ENCODE assay signal across 8 cellular contexts in the genomic region with DNA sequence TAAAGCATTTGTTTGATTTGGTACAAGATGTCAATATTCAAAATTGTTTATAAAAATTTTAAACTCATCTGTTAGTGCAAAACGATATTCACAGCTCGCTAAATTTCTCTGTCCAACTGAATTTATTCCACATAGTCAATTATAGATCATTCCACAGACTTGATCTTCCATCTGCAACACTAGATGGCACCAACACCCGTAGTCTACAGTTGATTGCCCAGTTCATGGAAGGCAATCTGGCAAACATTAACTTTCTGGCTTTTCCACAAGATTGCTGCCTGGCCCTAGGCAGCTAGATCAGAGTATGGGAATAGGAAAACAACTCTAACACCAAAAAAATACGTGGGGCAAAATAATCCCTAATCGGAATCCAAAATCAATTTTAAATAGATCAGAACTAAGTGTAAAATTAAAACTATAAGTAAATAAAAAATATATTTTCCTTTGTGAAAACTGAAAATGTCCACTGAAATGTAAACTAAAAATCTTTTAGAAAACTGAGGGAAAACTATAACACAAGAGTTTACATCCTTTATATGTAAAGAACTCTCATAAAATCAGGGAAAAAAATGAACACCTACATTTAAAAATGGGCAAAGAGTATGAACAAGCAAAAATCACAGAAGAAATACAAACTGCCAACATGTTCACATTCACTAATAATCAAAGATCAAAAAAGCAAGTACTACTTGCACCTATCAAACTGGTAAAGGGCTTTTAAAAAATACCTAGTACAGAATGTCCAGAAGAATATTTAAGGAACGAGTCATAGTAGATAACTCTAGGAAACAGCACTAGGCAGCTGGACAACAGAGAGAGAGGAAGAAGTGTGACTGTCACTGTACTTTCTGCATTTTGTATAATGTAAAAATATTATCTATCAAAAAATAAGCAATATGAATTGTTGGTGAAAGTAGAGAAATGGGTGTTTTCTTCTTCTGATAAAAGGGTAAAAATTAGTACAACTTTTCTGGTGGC. TPM values are rescaled to one million over a fixed set of nuclear protein-coding genes. Genes with fewer than 3 reads are reported as not detected.
DNase-seq lines count a peak whose midpoint lies in the region; ATAC-seq, FAIRE-seq and TF ChIP-seq lines count a peak whose summit lies in the region.

No MANE protein-coding gene starts in this region.

- no peak overlapping the region for H3K4me3 Mint-ChIP-seq in naive thymus-derived CD8-positive, alpha-beta T cell

- peaks cover 66% of the 10 kb centered on the region for H3K4me1 ChIP-seq in vagina

- H3K27ac Mint-ChIP-seq in naive thymus-derived CD8-positive, alpha-beta T cell = peak overlapping the region in 3 of 10 donors; percentile 4 to 74 (median 37)

- TF ChIP-seq POLR2A in erythroblast (IDR thresholded peaks at IDR 0.05; ENCODE audit: low read length) = no peak
- no peak for TF ChIP-seq POLR2A in vagina (IDR thresholded peaks at IDR 0.05)

- ATAC-seq in naive thymus-derived CD8-positive, alpha-beta T cell = peak; percentile 25 to 41

- peak; percentile 93 for FAIRE-seq in A204.1 (lab: Jason Lieb, UNC)

- H3K9me3 ChIP-seq in WERI-Rb-1 (ENCODE audit: severe bottlenecking) (no peaks in the 10 kb centered on the region), vagina (no peaks in the 10 kb centered on the region)

- H3K36me3 ChIP-seq in WERI-Rb-1 (peaks cover 18% of the 10 kb centered on the region), vagina (no peaks in the 10 kb centered on the region)

- peak; percentile 66 for TF ChIP-seq CTCF in WERI-Rb-1 (IDR thresholded peaks at IDR 0.05; ENCODE audit: low read depth, low read length)
- peak; percentile 29 to 50 (median 37) for TF ChIP-seq CTCF in vagina (IDR thresholded peaks at IDR 0.05)

- no peak overlapping the region for H3K4me3 ChIP-seq in WERI-Rb-1 (ENCODE audit: low read depth, low read length)
- H3K4me3 ChIP-seq in vagina = no peak overlapping the region

- no peak overlapping the region for H3K27ac ChIP-seq in WERI-Rb-1
- H3K27ac ChIP-seq in vagina = no peak overlapping the region

- no peaks in the 10 kb centered on the region for H3K27me3 Mint-ChIP-seq in naive thymus-derived CD8-positive, alpha-beta T cell

- H3K27me3 ChIP-seq in WERI-Rb-1 (ENCODE audit: insufficient read depth, low read depth, severe bottlenecking) = no peaks in the 10 kb centered on the region
- H3K27me3 ChIP-seq in vagina = no peaks in the 10 kb centered on the region

- DNase-seq in ELF-1 (ENCODE audit: low read depth, low spot score) (peak; percentile 21), NCI-H1048 (lab: John Stamatoyannopoulos, UW) (peak; percentile 47), WERI-Rb-1 (peak; percentile 67), erythroblast (lab: John Stamatoyannopoulos, UW) (peak; percentile 63 to 73), vagina (ENCODE audit: extremely low spot score in 2 of 2) (no peak), GOT3 (lab: John Stamatoyannopoulos, UW) (no peak)
- peak in 8 of 10 donors; percentile 11 to 71 (median 44) for DNase-seq in naive thymus-derived CD8-positive, alpha-beta T cell

- intact Hi-C loops in vagina (cut with DNase I) = loop anchor here (10.0 kb wide), 1 partner anchor 150 kb away; no protein-coding TSS in a partner anchor

- H3K9me3 Mint-ChIP-seq in naive thymus-derived CD8-positive, alpha-beta T cell = peaks cover 0 to 13% (median 2%) of the 10 kb centered on the region in 9 donors

- H3K36me3 Mint-ChIP-seq in naive thymus-derived CD8-positive, alpha-beta T cell = peaks cover 13 to 17% (median 15%) of the 10 kb centered on the region in 3 donors

- POLR2A ChIA-PET in naive thymus-derived CD8-positive, alpha-beta T cell (lab: Charles Lee) = interaction anchor here (0.6 to 0.7 kb wide), 2 partner anchors 169 to 680 kb away, joined by 4 read pairs; no protein-coding TSS in a partner anchor

- H3K4me1 Mint-ChIP-seq in naive thymus-derived CD8-positive, alpha-beta T cell = peaks cover 10 to 72% (median 55%) of the 10 kb centered on the region in 4 donors

RNA-seq across cellular contexts. Expression of a gene that starts 35.0 kb away (rescaled TPM):
- 10 to 100 TPM; 68.3 to 69.3 TPM for total RNA-seq in naive thymus-derived CD8-positive, alpha-beta T cell
- 10 to 100 TPM; 68.0 to 77.1 (median 74.2) TPM for polyA plus RNA-seq in naive thymus-derived CD8-positive, alpha-beta T cell
- total RNA-seq in vagina = 174 TPM

Comparison
In these comparisons a context has a peak if more than half of its experiments do, and no peak if none do; other contexts are left out.
1. DNase-seq: peak in ELF-1 (single experiment), NCI-H1048 (single experiment), WERI-Rb-1 (single experiment), erythroblast (2 of 2) and naive thymus-derived CD8-positive, alpha-beta T cell (8 of 10); none in vagina (0 of 2) and GOT3 (single experiment).